ENCODE assay signal across 7 cellular contexts in genomic region chr9:112332977-112333638, GRCh38. TPM values are rescaled to one million over a fixed set of nuclear protein-coding genes. Genes with fewer than 3 reads are reported as not detected.
DNase-seq lines count a peak whose midpoint lies in the region; ATAC-seq, FAIRE-seq and TF ChIP-seq lines count a peak whose summit lies in the region.

PTBP3 (minus strand) TSS chr9:112333619; CDS start chr9:112297865, 35,754 bp downstream.

- peak within 1 kb of the TSS; percentile 89 to 90 for H3K9ac ChIP-seq in kidney (ENCODE audit: low read length in 2 of 2)

- intact Hi-C loops in kidney (cut with DNase I) = no loop called here

- no peak for TF ChIP-seq CTCF in kidney (IDR thresholded peaks at IDR 0.05; ENCODE audit: borderline replicate concordance, extremely low read depth, insufficient read depth)

- DNase-seq in NCI-H2029 treated with DMSO at 0.1 percent for 48 hours (lab: John Stamatoyannopoulos, UW) = peak; percentile 37
- peak; percentile 59 for DNase-seq in activated CD4-positive, CD25-positive, alpha-beta regulatory T cell treated with anti-CD3 and anti-CD28 coated beads, Interleukin-2, amount 50 U/mL, for 16 hours (ENCODE audit: low read depth, low spot score)
- peak; percentile 75 for DNase-seq in central memory CD4-positive, alpha-beta T cell
- peak; percentile 94 for DNase-seq in kidney
- DNase-seq in stimulated activated CD4-positive, alpha-beta T cell treated with anti-CD3 and anti-CD28 coated beads, Interleukin-15, amount 100 ng/mL, for 48 hours (ENCODE audit: low read depth in 2 of 2) = peak; percentile 50 to 64

- no peaks in the 10 kb centered on the region for H3K36me3 ChIP-seq in kidney (ENCODE audit: control insufficient read depth in 1 of 2, insufficient read depth in 2 of 2, low read length in 2 of 2)

- no peaks in the 10 kb centered on the region for H3K9me3 ChIP-seq in kidney (ENCODE audit: control insufficient read depth in 1 of 2, low read length in 2 of 2)

- ATAC-seq in GM18508 (IDR thresholded peaks at IDR 0.05; ENCODE audit: insufficient read depth, unreplicated experiment) (peak; percentile 32), HG02840 (IDR thresholded peaks at IDR 0.05; ENCODE audit: low FRiP score, unreplicated experiment) (peak; percentile 53)

- no peak for FAIRE-seq in kidney (lab: Jason Lieb, UNC)

- H3K4me1 ChIP-seq in kidney (ENCODE audit: control insufficient read depth in 1 of 2, insufficient read depth in 1 of 2, low read depth in 1 of 2, low read length in 2 of 2) = peaks cover 2 to 22% of the 10 kb centered on the region in 2 donors

- H3K27ac ChIP-seq in kidney (ENCODE audit: low read depth in 2 of 2, low read length in 2 of 2) = peak within 1 kb of the TSS; percentile 98 to 99

- peak within 1 kb of the TSS; percentile 81 to 85 for H3K4me3 ChIP-seq in kidney (ENCODE audit: low read length in 2 of 2)

RNA-seq across cellular contexts. Expression of gene PTBP3, which starts in this region (rescaled TPM):
- total RNA-seq in kidney = 86.6 TPM
- polyA plus RNA-seq in kidney (ENCODE audit: insufficient read depth, low read depth, low replicate concordance) = 14.0 TPM

Comparison
In these comparisons a context has a peak if more than half of its experiments do, and no peak if none do; other contexts are left out.
1. Peak in every context shown above with its lines: DNase-seq, ATAC-seq, H3K4me3 ChIP-seq and H3K27ac ChIP-seq.
2. DNase-seq: peak in every context shown above with its lines; median percentile 94 in kidney; 75 in central memory CD4-positive, alpha-beta T cell; 59 in activated CD4-positive, CD25-positive, alpha-beta regulatory T cell treated with anti-CD3 and anti-CD28 coated beads, Interleukin-2, amount 50 U/mL, for 16 hours; 57 in stimulated activated CD4-positive, alpha-beta T cell treated with anti-CD3 and anti-CD28 coated beads, Interleukin-15, amount 100 ng/mL, for 48 hours; 37 in NCI-H2029 treated with DMSO at 0.1 percent for 48 hours.